Comparison of ENCODE assay signal across 1 cellular context in genomic region chr2:33583194-33583938, GRCh38.
A peak's percentile ranks its signal among the peaks of the same experiment; 100 is the strongest.
TF ChIP-seq lines count a peak whose summit lies in the region.

No MANE protein-coding gene starts in this region.

TF ChIP-seq in K562, 482 proteins besides CTCF, POLR2A, EP300 and RAD21:
- TF ChIP-seq PTRF (tag; IDR thresholded peaks at IDR 0.05) = no peak
- TF ChIP-seq KLF16 (IDR thresholded peaks at IDR 0.05) = peak; percentile 59; the same call in 1 of the 2 replicates
- no peak for TF ChIP-seq FOXO4 (CRISPR knock-in tag; IDR thresholded peaks at IDR 0.05)
- peak; percentile 42; the same call in 1 of the 2 replicates for TF ChIP-seq SMC3 (conservative IDR thresholded peaks at IDR 0.05; ENCODE audit: insufficient read depth, low read depth, low read length)
- TF ChIP-seq DEAF1 (CRISPR knock-in tag; IDR thresholded peaks at IDR 0.05) = peak; percentile 94
- TF ChIP-seq HEY1 (CRISPR knock-in tag; IDR thresholded peaks at IDR 0.05; ENCODE audit: borderline replicate concordance) = 0 out of 2 replicates have a peak, but pooled peaks have one; percentile 39
- TF ChIP-seq PHF21A (IDR thresholded peaks at IDR 0.05; ENCODE audit: borderline replicate concordance, low read depth) = no peak
